12 cellular contexts compared by ENCODE assay signal in the genomic region with DNA sequence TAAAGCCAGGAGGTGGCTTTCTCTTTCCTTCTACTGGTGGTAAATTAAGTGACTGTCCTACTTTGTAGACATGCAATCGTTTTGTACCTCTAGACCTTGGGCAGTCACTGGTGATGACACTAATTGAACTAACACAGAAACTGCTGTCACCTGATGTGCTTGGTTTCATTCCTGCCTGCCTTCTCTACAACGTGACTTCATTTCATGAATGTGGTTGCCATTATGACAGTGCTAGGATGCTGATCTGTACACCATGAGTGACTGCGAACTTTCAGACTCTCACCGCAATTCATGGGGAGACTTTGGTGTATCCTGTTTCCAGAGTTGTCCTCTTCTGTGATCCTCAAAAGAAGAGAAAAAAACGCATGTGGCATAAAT. TPM values are rescaled to one million over a fixed set of nuclear protein-coding genes. Genes with fewer than 3 reads are reported as not detected.
DNase-seq lines count a peak whose midpoint lies in the region; ATAC-seq lines count a peak whose summit lies in the region.
"Had no signal": no experiment of that assay in that cellular context is flagged by ENCODE, and none has a peak within 500 bp of the region (broad histone marks: within the 10 kb centered on the region; RNA-seq: fewer than 3 reads in every experiment).

No MANE protein-coding gene starts in this region.

- no peak overlapping the region for H3K4me3 Mint-ChIP-seq in activated CD4-positive, alpha-beta T cell treated with anti-CD3 and anti-CD28 coated beads, Interleukin-2, amount 10 ng/mL, durations not matched to agents 24 days and 14 days
- no peak overlapping the region for H3K4me3 Mint-ChIP-seq in CD4-positive, alpha-beta memory T cell

- no peak overlapping the region for H2BK12ac ChIP-seq in trophoblast cell (ENCODE audit: low read length)

- no peaks in the 10 kb centered on the region for H3K36me3 Mint-ChIP-seq in activated CD4-positive, alpha-beta T cell treated with anti-CD3 and anti-CD28 coated beads, Interleukin-2, amount 10 ng/mL, durations not matched to agents 24 days and 14 days (ENCODE audit: low read depth)
- no peaks in the 10 kb centered on the region for H3K36me3 Mint-ChIP-seq in CD4-positive, alpha-beta memory T cell

- no peak overlapping the region for H3K23ac ChIP-seq in trophoblast cell (ENCODE audit: low read length)

- intact Hi-C loops in activated CD4-positive, alpha-beta T cell treated with anti-CD3 and anti-CD28 coated beads, Interleukin-2, amount 10 ng/mL, durations not matched to agents 24 days and 14 days (cut with micrococcal nuclease): loop anchor here (1.0 to 5.0 kb wide), 3 partner anchors 12 to 331 kb away; no protein-coding TSS in a partner anchor
- intact Hi-C loops in CD4-positive, alpha-beta memory T cell (cut with micrococcal nuclease): no loop called here

- H3K9ac ChIP-seq in trophoblast cell (ENCODE audit: low read length): no peak overlapping the region

- no peaks in the 10 kb centered on the region for H3K79me1 ChIP-seq in trophoblast cell (ENCODE audit: low read length)

- H2AFZ ChIP-seq in trophoblast cell (ENCODE audit: insufficient read depth, low read length, poor library complexity): no peak overlapping the region

- peaks cover 36% of the 10 kb centered on the region for H3K4me1 Mint-ChIP-seq in activated CD4-positive, alpha-beta T cell treated with anti-CD3 and anti-CD28 coated beads, Interleukin-2, amount 10 ng/mL, durations not matched to agents 24 days and 14 days
- H3K4me1 Mint-ChIP-seq in CD4-positive, alpha-beta memory T cell: no peaks in the 10 kb centered on the region

- no peak overlapping the region for H3K4ac ChIP-seq in trophoblast cell (ENCODE audit: low read depth, low read length)

- no peak overlapping the region for H4K8ac ChIP-seq in trophoblast cell (ENCODE audit: low read depth, low read length)

- H3K36me3 ChIP-seq in CD4-positive, alpha-beta memory T cell (ENCODE audit: insufficient read depth, low read length): no peaks in the 10 kb centered on the region
- H3K36me3 ChIP-seq in trophoblast cell (ENCODE audit: control insufficient read depth in 1 of 2, insufficient read depth in 2 of 2, low read length in 2 of 2): no peaks in the 10 kb centered on the region

- H2BK120ac ChIP-seq in trophoblast cell (ENCODE audit: insufficient read depth, low read length, poor library complexity): no peak overlapping the region

- H4K91ac ChIP-seq in trophoblast cell (ENCODE audit: low read depth, low read length): no peak overlapping the region

- no peak overlapping the region for H2AK5ac ChIP-seq in trophoblast cell (ENCODE audit: low read length)

- peak overlapping the region; percentile 68 for H3K27ac Mint-ChIP-seq in activated CD4-positive, alpha-beta T cell treated with anti-CD3 and anti-CD28 coated beads, Interleukin-2, amount 10 ng/mL, durations not matched to agents 24 days and 14 days
- H3K27ac Mint-ChIP-seq in CD4-positive, alpha-beta memory T cell: no peak overlapping the region

- no peaks in the 10 kb centered on the region for H3K27me3 ChIP-seq in CD4-positive, alpha-beta memory T cell (ENCODE audit: insufficient read depth, low read length)
- no peaks in the 10 kb centered on the region for H3K27me3 ChIP-seq in trophoblast cell (ENCODE audit: insufficient read depth, low read length)

- no peak overlapping the region for H3K18ac ChIP-seq in trophoblast cell (ENCODE audit: low read length)

- peaks cover 10% of the 10 kb centered on the region for H3K27me3 Mint-ChIP-seq in activated CD4-positive, alpha-beta T cell treated with anti-CD3 and anti-CD28 coated beads, Interleukin-2, amount 10 ng/mL, durations not matched to agents 24 days and 14 days
- H3K27me3 Mint-ChIP-seq in CD4-positive, alpha-beta memory T cell: peaks cover 12 to 26% of the 10 kb centered on the region in 2 donors

- POLR2A ChIA-PET in CD4-positive, alpha-beta memory T cell (lab: Charles Lee; ENCODE audit: partially characterized antibody): no interaction called here

- DNase-seq in activated CD4-positive, alpha-beta T cell treated with anti-CD3 and anti-CD28 coated beads, Interleukin-2, amount 10 ng/mL, durations not matched to agents 24 days and 14 days: peak; percentile 68
- no peak for DNase-seq in activated CD4-positive, alpha-beta T cell treated with anti-CD3 and anti-CD28 coated beads for 1 hour
- DNase-seq in left kidney (ENCODE audit: low read depth, low spot score) (peak; percentile 6), NCI-H1694 treated with DMSO at 0.1 percent for 48 hours (lab: John Stamatoyannopoulos, UW) (no peak), trophoblast cell (no peak)
- no peak for DNase-seq in CD4-positive, alpha-beta memory T cell
- DNase-seq: effector CD8-positive, alpha-beta T cell; kidney; MV-4-11; SHP77 had no signal

- no peak overlapping the region for H3K14ac ChIP-seq in trophoblast cell (ENCODE audit: low read length)

- ATAC-seq in GM21423 (IDR thresholded peaks at IDR 0.05; ENCODE audit: unreplicated experiment) (peak; percentile 90), HG03108 (IDR thresholded peaks at IDR 0.05; ENCODE audit: unreplicated experiment) (peak; percentile 85)

- H2BK5ac ChIP-seq in trophoblast cell (ENCODE audit: low read depth, low read length, poor library complexity): no peak overlapping the region

- H4K12ac ChIP-seq in trophoblast cell (ENCODE audit: low read depth, low read length): no peak overlapping the region

- no peak overlapping the region for H3K4me3 ChIP-seq in CD4-positive, alpha-beta memory T cell (ENCODE audit: low read length in 2 of 2)
- H3K4me3 ChIP-seq in trophoblast cell (ENCODE audit: low read depth, low read length): no peak overlapping the region

- H3K9me3 Mint-ChIP-seq in activated CD4-positive, alpha-beta T cell treated with anti-CD3 and anti-CD28 coated beads, Interleukin-2, amount 10 ng/mL, durations not matched to agents 24 days and 14 days: peaks cover 4% of the 10 kb centered on the region
- peaks cover 0 to 3% (median 0%) of the 10 kb centered on the region in 8 donors for H3K9me3 Mint-ChIP-seq in CD4-positive, alpha-beta memory T cell

- no CpG with 5 or more reads among the region's 5 CpGs for WGBS in trophoblast cell (ENCODE audit: extremely low coverage, insufficient coverage, insufficient read length)

- H3K4me1 ChIP-seq in CD4-positive, alpha-beta memory T cell (ENCODE audit: insufficient read depth, low read length): no peaks in the 10 kb centered on the region
- H3K4me1 ChIP-seq in trophoblast cell (ENCODE audit: control insufficient read depth in 1 of 2, insufficient read depth in 2 of 2, low read length in 2 of 2): no peaks in the 10 kb centered on the region

- no peaks in the 10 kb centered on the region for H3K9me3 ChIP-seq in CD4-positive, alpha-beta memory T cell (ENCODE audit: control insufficient read depth in 1 of 2, low read length in 2 of 2)
- no peaks in the 10 kb centered on the region for H3K9me3 ChIP-seq in trophoblast cell (ENCODE audit: insufficient read depth, low read depth, low read length)

- no peak overlapping the region for H3K27ac ChIP-seq in CD4-positive, alpha-beta memory T cell (ENCODE audit: low read depth, low read length)
- no peak overlapping the region for H3K27ac ChIP-seq in trophoblast cell (ENCODE audit: low read depth, low read length)

- no peaks in the 10 kb centered on the region for H3K79me2 ChIP-seq in trophoblast cell (ENCODE audit: control insufficient read depth, insufficient read depth, low read length, poor library complexity)

- no peak overlapping the region for H3K4me2 ChIP-seq in trophoblast cell (ENCODE audit: low read length)

- CTCF ChIA-PET in CD4-positive, alpha-beta memory T cell (lab: Charles Lee; ENCODE audit: partially characterized antibody): no interaction called here

RNA-seq across cellular contexts. Expression of gene UBE2QL1, which starts 47.5 kb away (rescaled TPM):
- total RNA-seq in activated CD4-positive, alpha-beta T cell treated with anti-CD3 and anti-CD28 coated beads, Interleukin-2, amount 10 ng/mL, durations not matched to agents 24 days and 14 days: 0.54 and 0.77 TPM in 2 replicates
- total RNA-seq in CD4-positive, alpha-beta memory T cell: not detected
- not detected for polyA plus RNA-seq in CD4-positive, alpha-beta memory T cell
- polyA plus RNA-seq in trophoblast cell (2013): 2.9 and 3.1 TPM in 2 replicates

Comparison
In these comparisons a context has a peak if more than half of its experiments do, and no peak if none do; other contexts are left out.
1. DNase-seq: peak in activated CD4-positive, alpha-beta T cell treated with anti-CD3 and anti-CD28 coated beads, Interleukin-2, amount 10 ng/mL, durations not matched to agents 24 days and 14 days (single experiment) and left kidney (single experiment); none in activated CD4-positive, alpha-beta T cell treated with anti-CD3 and anti-CD28 coated beads for 1 hour (single experiment), CD4-positive, alpha-beta memory T cell (0 of 5), NCI-H1694 treated with DMSO at 0.1 percent for 48 hours (single experiment) and trophoblast cell (0 of 2).